ENCODE assay signal across 1 cellular context in the genomic region with DNA sequence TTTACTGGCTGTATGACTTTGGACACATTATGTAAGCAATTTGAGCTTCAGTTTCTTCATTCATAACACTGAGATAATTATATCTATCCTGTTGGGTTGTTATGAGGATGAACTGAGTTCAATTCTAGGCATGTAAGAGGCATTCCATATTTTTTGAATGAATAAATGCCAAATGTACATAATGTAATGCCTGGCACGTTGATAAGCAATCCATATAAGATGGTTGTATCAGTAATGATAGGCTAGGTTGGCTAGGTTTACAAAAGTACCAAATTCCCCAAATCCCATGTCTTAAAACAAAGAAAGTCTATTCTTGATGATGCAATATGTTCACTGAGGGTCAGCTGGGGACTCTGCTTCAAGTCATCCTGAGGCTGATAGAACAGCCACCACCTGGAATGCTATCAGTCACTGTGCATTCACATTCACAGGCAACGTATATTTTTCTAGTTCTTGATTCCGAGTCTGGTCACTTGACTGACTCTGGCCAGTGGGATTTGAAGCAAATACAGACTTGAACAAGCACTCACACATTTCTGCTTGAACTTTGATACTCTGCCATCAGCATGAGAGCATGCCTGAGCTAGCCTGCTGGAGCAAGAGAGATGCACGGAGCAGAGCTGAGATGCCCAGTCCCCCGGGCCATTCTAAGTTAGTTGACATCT.
TF ChIP-seq lines count a peak whose summit lies in the region.

No MANE protein-coding gene starts in this region.

TF ChIP-seq in IMR-90, 13 proteins besides CTCF, POLR2A, EP300 and RAD21:
- TF ChIP-seq, protein P1, sequence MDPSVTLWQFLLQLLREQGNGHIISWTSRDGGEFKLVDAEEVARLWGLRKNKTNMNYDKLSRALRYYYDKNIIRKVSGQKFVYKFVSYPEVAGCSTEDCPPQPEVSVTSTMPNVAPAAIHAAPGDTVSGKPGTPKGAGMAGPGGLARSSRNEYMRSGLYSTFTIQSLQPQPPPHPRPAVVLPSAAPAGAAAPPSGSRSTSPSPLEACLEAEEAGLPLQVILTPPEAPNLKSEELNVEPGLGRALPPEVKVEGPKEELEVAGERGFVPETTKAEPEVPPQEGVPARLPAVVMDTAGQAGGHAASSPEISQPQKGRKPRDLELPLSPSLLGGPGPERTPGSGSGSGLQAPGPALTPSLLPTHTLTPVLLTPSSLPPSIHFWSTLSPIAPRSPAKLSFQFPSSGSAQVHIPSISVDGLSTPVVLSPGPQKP (IDR thresholded peaks at IDR 0.05; ENCODE audit: borderline replicate concordance, low read depth, low read length): no peak
- peak; percentile 87 for TF ChIP-seq CEBPB (IDR thresholded peaks at IDR 0.05; ENCODE audit: low read depth, low read length)
